In genomic region chr16:31472559-31473203, GRCh38 we compare ENCODE assay signal across 8 cellular contexts. TPM values are rescaled to one million over a fixed set of nuclear protein-coding genes. Genes with fewer than 3 reads are reported as not detected.
DNase-seq lines count a peak whose midpoint lies in the region; ATAC-seq lines count a peak whose summit lies in the region.

No MANE protein-coding gene starts in this region.

- ATAC-seq in T-cell (replicated peaks in 1 of 4) (no peak), left lobe of liver (peak; percentile 66)
- ATAC-seq in stimulated activated naive CD8-positive, alpha-beta T cell treated with anti-CD3 and anti-CD28 coated beads, Interleukin-15, amount 100 ng/mL, for 72 hours = peak; percentile 32

- peaks cover 6 to 18% of the 10 kb centered on the region in 2 donors for H3K27me3 Mint-ChIP-seq in T-cell
- H3K27me3 Mint-ChIP-seq in dendritic cell treated with granulocyte-macrophage colony-stimulating factor and Interleukin-4, amounts not matched to agents 40 ng/mL and 50 ng/mL, for 4 days = peaks cover 54% of the 10 kb centered on the region
- peaks cover 54% of the 10 kb centered on the region for H3K27me3 Mint-ChIP-seq in stimulated activated naive CD8-positive, alpha-beta T cell treated with anti-CD3 and anti-CD28 coated beads, Interleukin-15, amount 100 ng/mL, for 72 hours

- peak overlapping the region; percentile 63 to 71 (median 63) for H3K4me3 Mint-ChIP-seq in T-cell
- H3K4me3 Mint-ChIP-seq in dendritic cell treated with granulocyte-macrophage colony-stimulating factor and Interleukin-4, amounts not matched to agents 40 ng/mL and 50 ng/mL, for 4 days = peak overlapping the region; percentile 75
- peak overlapping the region; percentile 80 to 82 for H3K4me3 Mint-ChIP-seq in stimulated activated naive CD8-positive, alpha-beta T cell treated with anti-CD3 and anti-CD28 coated beads, Interleukin-15, amount 100 ng/mL, for 72 hours

- no peaks in the 10 kb centered on the region for H3K9me3 Mint-ChIP-seq in T-cell
- H3K9me3 Mint-ChIP-seq in dendritic cell treated with granulocyte-macrophage colony-stimulating factor and Interleukin-4, amounts not matched to agents 40 ng/mL and 50 ng/mL, for 4 days = no peaks in the 10 kb centered on the region
- H3K9me3 Mint-ChIP-seq in stimulated activated naive CD8-positive, alpha-beta T cell treated with anti-CD3 and anti-CD28 coated beads, Interleukin-15, amount 100 ng/mL, for 72 hours = no peaks in the 10 kb centered on the region

- H3K4me1 Mint-ChIP-seq in T-cell = peaks cover 15 to 24% (median 19%) of the 10 kb centered on the region in 3 donors
- peaks cover 42% of the 10 kb centered on the region for H3K4me1 Mint-ChIP-seq in dendritic cell treated with granulocyte-macrophage colony-stimulating factor and Interleukin-4, amounts not matched to agents 40 ng/mL and 50 ng/mL, for 4 days (ENCODE audit: low read depth)
- H3K4me1 Mint-ChIP-seq in stimulated activated naive CD8-positive, alpha-beta T cell treated with anti-CD3 and anti-CD28 coated beads, Interleukin-15, amount 100 ng/mL, for 72 hours = peaks cover 34% of the 10 kb centered on the region

- CTCF ChIA-PET in T-cell (lab: Charles Lee) = no interaction called here

- intact Hi-C loops in dendritic cell treated with granulocyte-macrophage colony-stimulating factor and Interleukin-4, amounts not matched to agents 40 ng/mL and 50 ng/mL, for 4 days (cut with micrococcal nuclease) = no loop called here

- DNase-seq in NCI-H2107 (lab: John Stamatoyannopoulos, UW) (peak; percentile 29), NCI-H2107 treated with DMSO at 0.1 percent for 48 hours (lab: John Stamatoyannopoulos, UW; ENCODE audit: unreplicated experiment) (no peak), LoVo (ENCODE audit: low spot score) (peak; percentile 49), T-cell (peak in 8 of 34 experiments; percentile 14 to 54 (median 28)), left lobe of liver (ENCODE audit: low spot score) (peak; percentile 88), globus pallidus (ENCODE audit: low spot score) (no peak)
- peak; percentile 34 to 60 for DNase-seq in stimulated activated naive CD8-positive, alpha-beta T cell treated with anti-CD3 and anti-CD28 coated beads, Interleukin-15, amount 100 ng/mL, for 72 hours

- POLR2A ChIA-PET in T-cell (lab: Charles Lee) = interaction anchor here in 1 of 2 donors (0.6 kb wide), 1 partner anchor 428 kb away, joined by 12 read pairs; no protein-coding TSS in a partner anchor

- H3K36me3 Mint-ChIP-seq in T-cell = no peaks in the 10 kb centered on the region
- H3K36me3 Mint-ChIP-seq in dendritic cell treated with granulocyte-macrophage colony-stimulating factor and Interleukin-4, amounts not matched to agents 40 ng/mL and 50 ng/mL, for 4 days (ENCODE audit: low read depth) = no peaks in the 10 kb centered on the region

- peak overlapping the region; percentile 15 to 68 for H3K27ac Mint-ChIP-seq in T-cell
- no peak overlapping the region for H3K27ac Mint-ChIP-seq in dendritic cell treated with granulocyte-macrophage colony-stimulating factor and Interleukin-4, amounts not matched to agents 40 ng/mL and 50 ng/mL, for 4 days
- peak overlapping the region in 1 of 2 donors; percentile 64 for H3K27ac Mint-ChIP-seq in stimulated activated naive CD8-positive, alpha-beta T cell treated with anti-CD3 and anti-CD28 coated beads, Interleukin-15, amount 100 ng/mL, for 72 hours

RNA-seq across cellular contexts. Expression of gene TGFB1I1, which starts 0.7 kb away (rescaled TPM):
- total RNA-seq in T-cell = 1 to 10 TPM in 1 of 5 donors, under 1 TPM in 4; 0.40 to 1.1 (median 0.72) TPM
- 3.1 TPM for total RNA-seq in left lobe of liver

RNA-seq across cellular contexts. Expression of gene SLC5A2, which starts 10.2 kb away (rescaled TPM):
- total RNA-seq in T-cell = 1 to 10 TPM; 2.6 to 4.2 (median 3.2) TPM
- 0.15 TPM for total RNA-seq in left lobe of liver

RNA-seq across cellular contexts. Expression of gene ARMC5, which starts 13.4 kb away (rescaled TPM):
- total RNA-seq in T-cell (10 to 100 TPM in 3 of 5 donors, 1 to 10 TPM in 2; 9.3 to 16.6 (median 10.2) TPM), left lobe of liver (25.1 TPM)

RNA-seq across cellular contexts. Expression of gene ZNF843, which starts 30.1 kb away (rescaled TPM):
- under 1 TPM in 4 of 5 donors, not detected in 1; 0.16 to 0.53 (median 0.26) TPM for total RNA-seq in T-cell
- 0.65 TPM for total RNA-seq in left lobe of liver

RNA-seq across cellular contexts. Expression of gene RUSF1, which starts 35.5 kb away (rescaled TPM):
- 100 to 1,000 TPM in 3 of 5 donors, 10 to 100 TPM in 2; 65.4 to 125 (median 107) TPM for total RNA-seq in T-cell
- 63.1 TPM for total RNA-seq in left lobe of liver

Comparison
In these comparisons a context has a peak if more than half of its experiments do, and no peak if none do; other contexts are left out.
1. DNase-seq: peak in NCI-H2107 (single experiment), LoVo (single experiment), left lobe of liver (single experiment) and stimulated activated naive CD8-positive, alpha-beta T cell treated with anti-CD3 and anti-CD28 coated beads, Interleukin-15, amount 100 ng/mL, for 72 hours (2 of 2); none in NCI-H2107 treated with DMSO at 0.1 percent for 48 hours (single experiment) and globus pallidus (single experiment).
2. ATAC-seq: peak in left lobe of liver (single experiment) and stimulated activated naive CD8-positive, alpha-beta T cell treated with anti-CD3 and anti-CD28 coated beads, Interleukin-15, amount 100 ng/mL, for 72 hours (single experiment); none in T-cell (0 of 4).
3. Peak in every context shown above with its lines, with median percentiles within 50 percentile points of each other: H3K4me3 Mint-ChIP-seq.